Comparison of ENCODE assay signal across 26 cellular contexts in the genomic region with DNA sequence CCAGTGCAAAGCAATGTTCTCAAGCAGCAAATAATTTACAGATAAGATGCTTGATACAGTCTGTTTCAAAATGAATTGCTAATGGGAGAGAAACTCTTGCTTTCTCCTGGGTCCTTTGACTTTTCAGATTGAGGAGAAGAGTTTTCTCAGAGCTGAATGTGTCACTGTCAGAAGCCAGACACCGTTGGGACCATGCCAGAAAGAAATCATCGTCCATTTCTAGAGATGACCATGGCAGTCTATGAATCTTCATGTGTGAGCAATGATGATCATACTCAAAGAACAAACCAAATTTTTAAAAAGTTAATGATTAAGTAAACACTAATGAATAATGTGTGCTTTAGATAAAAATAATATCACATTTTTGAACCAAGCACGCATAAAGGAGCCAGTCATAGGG.
"Had no signal": no experiment of that assay in that cellular context is flagged by ENCODE, and none has a peak within 500 bp of the region (broad histone marks: within the 10 kb centered on the region; RNA-seq: fewer than 3 reads in every experiment).

No MANE protein-coding gene starts in this region.

- H3K4me3 ChIP-seq: heart right ventricle, left lung, lower lobe of right lung, mucosa of descending colon, skin epidermis, upper lobe of right lung had no signal

- H3K9me3 ChIP-seq: heart right ventricle, left lung, lower lobe of right lung, mucosa of descending colon, upper lobe of right lung had no signal

- H3K27me3 ChIP-seq: heart right ventricle, left lung, upper lobe of right lung had no signal

- H3K27ac ChIP-seq: left lung, lower lobe of right lung, upper lobe of right lung had no signal

- ATAC-seq: activated T-cell treated with anti-CD3 and anti-CD28 coated beads, Interleukin-2, amount 50 U/mL, for 4 hours; activated T-helper 17 cell treated with anti-CD3 and anti-CD28 coated beads, Interleukin-2, amount 50 U/mL, for 72 hours; left lung; lower lobe of right lung; mucosa of descending colon; right cardiac atrium; upper lobe of right lung; WTC11 had no signal

- H3K4me1 ChIP-seq: left lung, lower lobe of right lung, upper lobe of right lung had no signal

- FAIRE-seq: colon, endometrium had no signal

- DNase-seq: activated CD4-positive, alpha-beta memory T cell treated with anti-CD3 and anti-CD28 coated beads, Interleukin-2, amount 10 ng/mL, durations not matched to agents 7 days and 5 days; activated CD4-positive, alpha-beta T cell treated with anti-CD3 and anti-CD28 coated beads for 1 hour; activated CD4-positive, alpha-beta T cell treated with anti-CD3 and anti-CD28 coated beads, Interleukin-2, amount 10 ng/mL, durations not matched to agents 7 days and 5 days; activated CD8-positive, alpha-beta memory T cell treated with anti-CD3 and anti-CD28 coated beads, Interleukin-2, amount 50 U/mL, for 48 hours; activated gamma-delta T cell treated with Interleukin-2 at 50 U/mL for 16 hours; activated naive CD4-positive, alpha-beta T cell treated with anti-CD3 and anti-CD28 coated beads, Interleukin-2, amount 50 U/mL, for 16 hours; activated T-cell treated with anti-CD3 and anti-CD28 coated beads, Interleukin-2, amount 50 U/mL, for 4 hours; amniotic stem cell; dermis blood vessel endothelial cell; effector CD4-positive, alpha-beta T cell; erythroblast; heart right ventricle; left lung; lower lobe of right lung; mucosa of descending colon; posterior cingulate gyrus; right cardiac atrium; stimulated activated CD4-positive, alpha-beta T cell treated with anti-CD3 and anti-CD28 coated beads, Interleukin-12 subunit alpha, Interleukin-12 subunit beta, amount 100 ng/mL, for 4 hours; stimulated activated CD4-positive, alpha-beta T cell treated with anti-CD3 and anti-CD28 coated beads, Interleukin-4, amount 100 ng/mL, for 1 hour; T-helper 2 cell; upper lobe of right lung had no signal

- H3K36me3 ChIP-seq: heart right ventricle, left lung, lower lobe of right lung, upper lobe of right lung had no signal
